ENCODE assay signal across 1 cellular context in genomic region chr14:103718572-103718971, GRCh38.
TF ChIP-seq lines count a peak whose summit lies in the region.

No MANE protein-coding gene starts in this region.

TF ChIP-seq in HEK293T, 16 proteins besides CTCF, POLR2A, EP300 and RAD21:
- TF ChIP-seq HDGF (IDR thresholded peaks at IDR 0.05; ENCODE audit: borderline replicate concordance) (no peak), TARDBP (IDR thresholded peaks at IDR 0.05) (no peak), FOXK2 (IDR thresholded peaks at IDR 0.05) (no peak), LEF1 (IDR thresholded peaks at IDR 0.05; ENCODE audit: borderline replicate concordance) (no peak), SUZ12 (IDR thresholded peaks at IDR 0.05) (no peak), NFRKB (IDR thresholded peaks at IDR 0.05) (no peak), FOXM1 (IDR thresholded peaks at IDR 0.05; ENCODE audit: borderline replicate concordance) (no peak), FOXA1 (IDR thresholded peaks at IDR 0.05) (no peak), ELF4 (IDR thresholded peaks at IDR 0.05) (no peak), SP1 (IDR thresholded peaks at IDR 0.05) (no peak)
